Comparison of ENCODE assay signal across 13 cellular contexts in genomic region chr17:67420994-67421393, GRCh38. TPM values are rescaled to one million over a fixed set of nuclear protein-coding genes. Genes with fewer than 3 reads are reported as not detected.
A peak's percentile ranks its signal among the peaks of the same experiment; 100 is the strongest.
DNase-seq lines count a peak whose midpoint lies in the region; ATAC-seq and TF ChIP-seq lines count a peak whose summit lies in the region.
"Had no signal": no experiment of that assay in that cellular context is flagged by ENCODE, and none has a peak within 500 bp of the region (broad histone marks: within the 10 kb centered on the region; RNA-seq: fewer than 3 reads in every experiment).

No MANE protein-coding gene starts in this region.

- H3K4me1 ChIP-seq in lower lobe of right lung, result peaks cover 26% of the 10 kb centered on the region

- no peak for DNase-seq in stimulated activated naive CD8-positive, alpha-beta T cell treated with anti-CD3 and anti-CD28 coated beads, Interleukin-15, Interleukin-2, amounts not matched to agents 100 U/mL and 50 U/mL, for 24 hours
- DNase-seq in lower lobe of right lung (no peak), substantia nigra (lab: John Stamatoyannopoulos, UW) (no peak), nucleus accumbens (lab: John Stamatoyannopoulos, UW) (no peak), HEK293T (ENCODE audit: extremely low spot score) (no peak)
- DNase-seq: GF-D8, Kasumi-1, NCI-H2081 treated with DMSO at 0.1 percent for 48 hours had no signal

- TF ChIP-seq CTCF in lower lobe of right lung (IDR thresholded peaks at IDR 0.05), result no peak

- H3K27me3 Mint-ChIP-seq in stimulated activated naive CD8-positive, alpha-beta T cell treated with anti-CD3 and anti-CD28 coated beads, Interleukin-15, Interleukin-2, amounts not matched to agents 100 ng/mL and 50 ng/mL, for 24 hours, result no peaks in the 10 kb centered on the region
- no peaks in the 10 kb centered on the region for H3K27me3 Mint-ChIP-seq in activated naive CD8-positive, alpha-beta T cell

- H3K4me1 Mint-ChIP-seq in stimulated activated naive CD8-positive, alpha-beta T cell treated with anti-CD3 and anti-CD28 coated beads, Interleukin-15, Interleukin-2, amounts not matched to agents 100 ng/mL and 50 ng/mL, for 24 hours (ENCODE audit: low read depth), result peaks cover 70% of the 10 kb centered on the region
- peaks cover 84% of the 10 kb centered on the region for H3K4me1 Mint-ChIP-seq in activated naive CD8-positive, alpha-beta T cell (ENCODE audit: low read depth)
- H3K4me1 Mint-ChIP-seq: nephron had no signal

- POLR2A ChIA-PET in HEK293T (lab: Yijun Ruan, JAX), result no interaction called here

- no peaks in the 10 kb centered on the region for H3K9me3 ChIP-seq in lower lobe of right lung

- peaks cover 15% of the 10 kb centered on the region for H3K36me3 Mint-ChIP-seq in stimulated activated naive CD8-positive, alpha-beta T cell treated with anti-CD3 and anti-CD28 coated beads, Interleukin-15, Interleukin-2, amounts not matched to agents 100 ng/mL and 50 ng/mL, for 24 hours (ENCODE audit: low read depth)
- H3K36me3 Mint-ChIP-seq in activated naive CD8-positive, alpha-beta T cell, result peaks cover 3% of the 10 kb centered on the region

- intact Hi-C loops in lower lobe of right lung (cut with DNase I), result no loop called here

- no peaks in the 10 kb centered on the region for H3K36me3 ChIP-seq in lower lobe of right lung

- H3K4me3 ChIP-seq in lower lobe of right lung, result no peak overlapping the region

- CTCF ChIA-PET in HEK293T (lab: Yijun Ruan, JAX), result no interaction called here

- H3K4me3 Mint-ChIP-seq in stimulated activated naive CD8-positive, alpha-beta T cell treated with anti-CD3 and anti-CD28 coated beads, Interleukin-15, Interleukin-2, amounts not matched to agents 100 ng/mL and 50 ng/mL, for 24 hours, result no peak overlapping the region
- peak overlapping the region; percentile 70 for H3K4me3 Mint-ChIP-seq in activated naive CD8-positive, alpha-beta T cell
- H3K4me3 Mint-ChIP-seq: nephron had no signal

- H3K9me3 Mint-ChIP-seq in stimulated activated naive CD8-positive, alpha-beta T cell treated with anti-CD3 and anti-CD28 coated beads, Interleukin-15, Interleukin-2, amounts not matched to agents 100 ng/mL and 50 ng/mL, for 24 hours, result no peaks in the 10 kb centered on the region
- H3K9me3 Mint-ChIP-seq in activated naive CD8-positive, alpha-beta T cell (ENCODE audit: low read depth), result peaks cover under 1% of the 10 kb centered on the region
- H3K9me3 Mint-ChIP-seq: nephron had no signal

- H3K27ac ChIP-seq in lower lobe of right lung, result peak overlapping the region; percentile 64
- no peak overlapping the region for H3K27ac ChIP-seq in substantia nigra (ENCODE audit: low read depth, low read length, poor library complexity, severe bottlenecking)
- H3K27ac ChIP-seq: C4-2B had no signal

- no peaks in the 10 kb centered on the region for H3K27me3 ChIP-seq in lower lobe of right lung (ENCODE audit: low read depth)

- no peak for ATAC-seq in stimulated activated naive CD8-positive, alpha-beta T cell treated with anti-CD3 and anti-CD28 coated beads, Interleukin-15, Interleukin-2, amounts not matched to agents 100 U/mL and 50 U/mL, for 24 hours
- ATAC-seq in lower lobe of right lung (no peak), GM19328 (IDR thresholded peaks at IDR 0.05; ENCODE audit: unreplicated experiment) (no peak)

- H3K27ac Mint-ChIP-seq in stimulated activated naive CD8-positive, alpha-beta T cell treated with anti-CD3 and anti-CD28 coated beads, Interleukin-15, Interleukin-2, amounts not matched to agents 100 ng/mL and 50 ng/mL, for 24 hours, result peak overlapping the region; percentile 77
- H3K27ac Mint-ChIP-seq in activated naive CD8-positive, alpha-beta T cell, result peak overlapping the region; percentile 97
- H3K27ac Mint-ChIP-seq: nephron had no signal

TF ChIP-seq in HEK293T, 16 proteins besides CTCF, POLR2A, EP300 and RAD21:
- no peak for TF ChIP-seq FOXA1 (IDR thresholded peaks at IDR 0.05)
- no peak for TF ChIP-seq BHLHE40 (IDR thresholded peaks at IDR 0.05; ENCODE audit: borderline replicate concordance)
- TF ChIP-seq L3MBTL2 (conservative IDR thresholded peaks at IDR 0.05), result no peak
- no peak for TF ChIP-seq ARNT (IDR thresholded peaks at IDR 0.05)
- no peak for TF ChIP-seq HDGF (IDR thresholded peaks at IDR 0.05; ENCODE audit: borderline replicate concordance)
- no peak for TF ChIP-seq PKNOX1 (IDR thresholded peaks at IDR 0.05)
- TF ChIP-seq SUZ12 (IDR thresholded peaks at IDR 0.05), result no peak
- TF ChIP-seq FOXM1 (IDR thresholded peaks at IDR 0.05; ENCODE audit: borderline replicate concordance), result no peak
- no peak for TF ChIP-seq TARDBP (IDR thresholded peaks at IDR 0.05)
- TF ChIP-seq NFRKB (IDR thresholded peaks at IDR 0.05), result no peak
- TF ChIP-seq CTBP1 (IDR thresholded peaks at IDR 0.05; ENCODE audit: borderline replicate concordance), result no peak
- no peak for TF ChIP-seq LEF1 (IDR thresholded peaks at IDR 0.05; ENCODE audit: borderline replicate concordance)
- no peak for TF ChIP-seq ZNF384 (IDR thresholded peaks at IDR 0.05)
- no peak for TF ChIP-seq SP1 (IDR thresholded peaks at IDR 0.05)
- no peak for TF ChIP-seq FOXK2 (IDR thresholded peaks at IDR 0.05)
- TF ChIP-seq ELF4 (IDR thresholded peaks at IDR 0.05), result no peak
TF ChIP-seq in HEK293T: peak in this region for 0.

RNA-seq across cellular contexts. Expression of gene PITPNC1, which starts 43.9 kb away (rescaled TPM):
- total RNA-seq in lower lobe of right lung, result 23.7 TPM

RNA-seq across cellular contexts. Expression of gene PSMD12, which starts 54.6 kb away (rescaled TPM):
- 41.3 TPM for total RNA-seq in lower lobe of right lung
